In genomic region chrX:80792205-80792604, GRCh38 we compare ENCODE assay signal across 18 cellular contexts.
"Had no signal": no experiment of that assay in that cellular context is flagged by ENCODE, and none has a peak within 500 bp of the region (broad histone marks: within the 10 kb centered on the region; RNA-seq: fewer than 3 reads in every experiment).

No MANE protein-coding gene starts in this region.

- DNase-seq: activated CD4-positive, alpha-beta T cell treated with anti-CD3 and anti-CD28 coated beads for 36 hours; activated CD4-positive, alpha-beta T cell treated with anti-CD3 and anti-CD28 coated beads, Interleukin-2, amount 50 U/mL, for 48 hours; activated gamma-delta T cell; amniotic stem cell; effector memory CD8-positive, alpha-beta T cell; kidney glomerular epithelial cell; left ventricle myocardium superior; occipital lobe; retina; stimulated activated CD4-positive, alpha-beta T cell treated with anti-CD3 and anti-CD28 coated beads, Interleukin-12 subunit alpha, Interleukin-12 subunit beta, amount 100 ng/mL, for 4 hours; stimulated activated CD4-positive, alpha-beta T cell treated with anti-CD3 and anti-CD28 coated beads, Interleukin-1b, Interleukin-23, amount 100 ng/mL, for 48 hours; stimulated activated naive CD4-positive, alpha-beta T cell treated with Interleukin-2 at 50 U/mL for 16 hours; substantia nigra; tibial artery; uterus had no signal

- FAIRE-seq: frontal cortex, TTC549 had no signal

- H3K4me3 ChIP-seq: cardiac muscle cell, tibial artery, uterus had no signal

- H3K9me3 ChIP-seq: tibial artery, uterus had no signal

- H3K27ac ChIP-seq: cardiac muscle cell, tibial artery, uterus had no signal

- H3K27me3 ChIP-seq: cardiac muscle cell, tibial artery, uterus had no signal

- H3K4me1 ChIP-seq: uterus had no signal

- H3K36me3 ChIP-seq: tibial artery, uterus had no signal
